ENCODE assay signal across 1 cellular context in the genomic region with DNA sequence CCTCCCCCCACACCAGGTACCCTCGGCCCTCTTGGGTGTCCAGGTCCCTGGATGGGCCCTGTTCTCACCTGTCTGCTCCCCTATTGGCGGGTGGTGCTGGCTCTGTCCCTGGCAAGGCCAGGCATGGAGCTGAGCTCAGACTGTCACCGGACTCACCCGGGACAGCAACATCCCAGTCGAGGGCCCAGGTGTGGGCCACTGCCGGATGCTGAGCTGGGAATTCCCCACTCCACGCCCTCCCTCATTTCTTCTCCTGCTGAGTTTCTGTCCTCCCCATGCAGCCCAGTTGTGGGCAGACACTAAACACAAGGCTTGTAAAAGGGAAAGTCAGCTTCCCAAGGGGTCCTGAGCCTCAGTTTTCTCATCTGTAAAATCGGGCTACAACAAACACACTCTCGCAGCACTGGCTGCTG.
TF ChIP-seq lines count a peak whose summit lies in the region.

No MANE protein-coding gene starts in this region.

TF ChIP-seq in K562, 482 proteins besides CTCF, POLR2A, EP300 and RAD21:
- TF ChIP-seq KDM1A (IDR thresholded peaks at IDR 0.05): peak; percentile 31 to 45; a peak in 1 of 4 replicates
- no peak for TF ChIP-seq ESRRB (CRISPR knock-in tag; IDR thresholded peaks at IDR 0.05; ENCODE audit: borderline replicate concordance)
- TF ChIP-seq MEIS2 (IDR thresholded peaks at IDR 0.05; ENCODE audit: partially characterized antibody): no peak
- TF ChIP-seq SAFB2 (IDR thresholded peaks at IDR 0.05; ENCODE audit: borderline replicate concordance, low read depth, low read length, severe bottlenecking): no peak
- no peak for TF ChIP-seq NONO (IDR thresholded peaks at IDR 0.05; ENCODE audit: low read depth in 2 of 2, low read length in 1 of 2)
- TF ChIP-seq BCOR (IDR thresholded peaks at IDR 0.05): peak; percentile 80
- TF ChIP-seq, protein P1, sequence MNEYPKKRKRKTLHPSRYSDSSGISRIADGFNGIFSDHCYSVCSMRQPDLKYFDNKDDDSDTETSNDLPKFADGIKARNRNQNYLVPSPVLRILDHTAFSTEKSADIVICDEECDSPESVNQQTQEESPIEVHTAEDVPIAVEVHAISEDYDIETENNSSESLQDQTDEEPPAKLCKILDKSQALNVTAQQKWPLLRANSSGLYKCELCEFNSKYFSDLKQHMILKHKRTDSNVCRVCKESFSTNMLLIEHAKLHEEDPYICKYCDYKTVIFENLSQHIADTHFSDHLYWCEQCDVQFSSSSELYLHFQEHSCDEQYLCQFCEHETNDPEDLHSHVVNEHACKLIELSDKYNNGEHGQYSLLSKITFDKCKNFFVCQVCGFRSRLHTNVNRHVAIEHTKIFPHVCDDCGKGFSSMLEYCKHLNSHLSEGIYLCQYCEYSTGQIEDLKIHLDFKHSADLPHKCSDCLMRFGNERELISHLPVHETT (CRISPR knock-in tag; conservative IDR thresholded peaks at IDR 0.05 in 1 of 2, IDR thresholded peaks at IDR 0.05 in 1 of 2): no peak
- TF ChIP-seq NRF1 (conservative IDR thresholded peaks at IDR 0.05 in 1 of 2, IDR thresholded peaks at IDR 0.05 in 1 of 2): no peak
